In the genomic region with DNA sequence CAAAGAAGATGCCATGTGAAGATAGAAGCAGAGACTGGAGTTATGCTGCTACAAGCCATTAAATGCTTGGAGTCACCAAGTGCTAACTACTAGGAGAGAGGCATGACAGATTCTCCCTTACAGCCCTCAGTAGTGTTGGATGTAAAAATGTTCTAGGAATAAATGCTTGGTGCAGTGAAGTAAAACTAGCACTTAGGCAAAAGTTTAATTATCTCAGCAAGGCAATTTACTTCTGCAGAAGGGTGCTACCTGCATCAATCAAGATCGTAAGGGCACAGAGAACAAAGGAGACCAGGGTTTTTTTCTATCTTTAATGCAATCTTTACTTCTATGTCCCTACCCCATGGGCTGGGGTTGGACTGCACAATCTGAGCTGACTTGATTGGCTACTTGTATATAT, we compare ENCODE assay signal across 25 cellular contexts.
"Had no signal": no experiment of that assay in that cellular context is flagged by ENCODE, and none has a peak within 500 bp of the region (broad histone marks: within the 10 kb centered on the region; RNA-seq: fewer than 3 reads in every experiment).

No MANE protein-coding gene starts in this region.

- H3K9ac ChIP-seq: neural progenitor cell, parathyroid adenoma had no signal

- H3K79me2 ChIP-seq: parathyroid adenoma had no signal

- H3K27me3 ChIP-seq: neural progenitor cell, ovary, right lobe of liver, sigmoid colon, stomach, suprapubic skin, testis, tibial artery, transverse colon, upper lobe of right lung, uterus had no signal

- H2AFZ ChIP-seq: neural progenitor cell, parathyroid adenoma had no signal

- H3K4me3 ChIP-seq: neural progenitor cell, ovary, psoas muscle, right lobe of liver, sigmoid colon, stomach, suprapubic skin, testis, tibial artery, transverse colon, upper lobe of right lung, uterus had no signal

- H3K4me1 ChIP-seq: parathyroid adenoma, right lobe of liver, sigmoid colon, suprapubic skin, testis, tibial artery, transverse colon, upper lobe of right lung, uterus had no signal

- H3K36me3 ChIP-seq: neural progenitor cell, ovary, right lobe of liver, sigmoid colon, stomach, suprapubic skin, tibial artery, transverse colon, upper lobe of right lung, uterus had no signal

- FAIRE-seq: small intestine had no signal

- H3K27ac ChIP-seq: neural progenitor cell, ovary, parathyroid adenoma, psoas muscle, right lobe of liver, sigmoid colon, stomach, suprapubic skin, testis, tibial artery, transverse colon, upper lobe of right lung, uterus had no signal

- DNase-seq: natural killer cell; occipital lobe; ovary; posterior cingulate gyrus; psoas muscle; right cardiac atrium; right lobe of liver; sigmoid colon; small intestine; stimulated activated CD4-positive, alpha-beta T cell treated with anti-CD3 and anti-CD28 coated beads, Interleukin-15, amount 100 ng/mL, for 24 hours; stimulated activated CD4-positive, alpha-beta T cell treated with anti-CD3 and anti-CD28 coated beads, Interleukin-2, amount 100 ng/mL, for 24 hours; stimulated activated CD4-positive, alpha-beta T cell treated with anti-CD3 and anti-CD28 coated beads, Interleukin-2, amount 100 ng/mL, for 48 hours; stimulated activated CD4-positive, alpha-beta T cell treated with anti-CD3 and anti-CD28 coated beads, Interleukin-4, amount 100 ng/mL, for 24 hours; stimulated activated naive B cell treated with anti-CD40 and anti-IgM and Interleukin-4, amounts not matched to agents 10 μg/mL and 1 μg/mL and 100 μg/mL, for 72 hours; stimulated activated naive CD4-positive, alpha-beta T cell treated with Interleukin-2 at 50 U/mL for 16 hours; stomach; testis; tibial artery; transverse colon; upper lobe of right lung; uterus had no signal

- H3K4me2 ChIP-seq: neural progenitor cell had no signal

- H3K9me3 ChIP-seq: ovary, right lobe of liver, sigmoid colon, suprapubic skin, testis, tibial artery, uterus had no signal

- ATAC-seq: natural killer cell; psoas muscle; right cardiac atrium; right lobe of liver; stimulated activated effector memory CD8-positive, alpha-beta T cell treated with anti-CD3 and anti-CD28 coated beads, Interleukin-12 subunit alpha, Interleukin-12 subunit beta, amount 100 ng/mL, for 72 hours; stimulated activated naive B cell treated with anti-CD40 and anti-IgM and Interleukin-4, amounts not matched to agents 10 μg/mL and 1 μg/mL and 100 μg/mL, for 72 hours; upper lobe of right lung had no signal
